ENCODE assay signal across 15 cellular contexts in genomic region chr9:135103001-135103446, GRCh38. TPM values are rescaled to one million over a fixed set of nuclear protein-coding genes. Genes with fewer than 3 reads are reported as not detected.
"Had no signal": no experiment of that assay in that cellular context is flagged by ENCODE, and none has a peak within 500 bp of the region (broad histone marks: within the 10 kb centered on the region; RNA-seq: fewer than 3 reads in every experiment).

No MANE protein-coding gene starts in this region.

- H3K36me3 Mint-ChIP-seq: activated CD4-positive, alpha-beta memory T cell treated with anti-CD3 and anti-CD28 coated beads for 36 hours; activated naive CD8-positive, alpha-beta T cell treated with anti-CD3 and anti-CD28 coated beads, Interleukin-2, amount 10 ng/mL, durations not matched to agents 7 days and 5 days; naive B cell; stimulated activated naive B cell treated with anti-CD40 and anti-IgM and Interleukin-4, amounts not matched to agents 10 μg/mL and 1 μg/mL and 100 μg/mL, for 72 hours had no signal

- H3K9me3 ChIP-seq: ascending aorta, neutrophil, right lobe of liver, upper lobe of left lung had no signal

- ATAC-seq: activated T-cell treated with anti-CD3 and anti-CD28 coated beads, Interleukin-2, amount 50 U/mL, for 72 hours; stimulated activated naive B cell treated with anti-CD40 and anti-IgM and Interleukin-4, amounts not matched to agents 10 μg/mL and 1 μg/mL and 100 μg/mL, for 72 hours had no signal

- H3K4me3 Mint-ChIP-seq: activated CD4-positive, alpha-beta memory T cell treated with anti-CD3 and anti-CD28 coated beads for 36 hours; activated naive CD8-positive, alpha-beta T cell treated with anti-CD3 and anti-CD28 coated beads, Interleukin-2, amount 10 ng/mL, durations not matched to agents 7 days and 5 days; activated T-cell treated with anti-CD3 and anti-CD28 coated beads, Interleukin-2, amount 50 U/mL, for 72 hours; endodermal cell; naive B cell; stimulated activated naive B cell treated with anti-CD40 and anti-IgM and Interleukin-4, amounts not matched to agents 10 μg/mL and 1 μg/mL and 100 μg/mL, for 72 hours; T-helper 2 cell treated with Interferon-gamma antibody and Interleukin-4, amounts not matched to agents 5 μg/mL and 100 μg/mL, for 36 hours had no signal

- H3K9me3 Mint-ChIP-seq: activated CD4-positive, alpha-beta memory T cell treated with anti-CD3 and anti-CD28 coated beads for 36 hours; activated naive CD8-positive, alpha-beta T cell treated with anti-CD3 and anti-CD28 coated beads, Interleukin-2, amount 10 ng/mL, durations not matched to agents 7 days and 5 days; activated T-cell treated with anti-CD3 and anti-CD28 coated beads, Interleukin-2, amount 50 U/mL, for 72 hours; endodermal cell; stimulated activated naive B cell treated with anti-CD40 and anti-IgM and Interleukin-4, amounts not matched to agents 10 μg/mL and 1 μg/mL and 100 μg/mL, for 72 hours; T-helper 2 cell treated with Interferon-gamma antibody and Interleukin-4, amounts not matched to agents 5 μg/mL and 100 μg/mL, for 36 hours had no signal

- H3K27ac Mint-ChIP-seq: activated CD4-positive, alpha-beta memory T cell treated with anti-CD3 and anti-CD28 coated beads for 36 hours; activated naive CD8-positive, alpha-beta T cell treated with anti-CD3 and anti-CD28 coated beads, Interleukin-2, amount 10 ng/mL, durations not matched to agents 7 days and 5 days; activated T-cell treated with anti-CD3 and anti-CD28 coated beads, Interleukin-2, amount 50 U/mL, for 72 hours; endodermal cell; stimulated activated naive B cell treated with anti-CD40 and anti-IgM and Interleukin-4, amounts not matched to agents 10 μg/mL and 1 μg/mL and 100 μg/mL, for 72 hours; T-helper 2 cell treated with Interferon-gamma antibody and Interleukin-4, amounts not matched to agents 5 μg/mL and 100 μg/mL, for 36 hours had no signal

- H3K36me3 ChIP-seq: ascending aorta, neutrophil, right lobe of liver, upper lobe of left lung had no signal

- DNase-seq: activated CD4-positive, alpha-beta memory T cell treated with anti-CD3 and anti-CD28 coated beads for 36 hours; activated naive CD8-positive, alpha-beta T cell treated with anti-CD3 and anti-CD28 coated beads, Interleukin-2, amount 10 ng/mL, durations not matched to agents 7 days and 5 days; activated T-cell treated with anti-CD3 and anti-CD28 coated beads, Interleukin-2, amount 50 U/mL, for 72 hours; dermis blood vessel endothelial cell; endodermal cell; erythroblast; naive B cell; right lobe of liver; stimulated activated CD4-positive, alpha-beta T cell treated with anti-CD3 and anti-CD28 coated beads, Interleukin-2, amount 100 ng/mL, for 24 hours; stimulated activated naive B cell treated with anti-CD40 and anti-IgM and Interleukin-4, amounts not matched to agents 10 μg/mL and 1 μg/mL and 100 μg/mL, for 72 hours; SW 1271 had no signal

- H3K4me1 Mint-ChIP-seq: activated naive CD8-positive, alpha-beta T cell treated with anti-CD3 and anti-CD28 coated beads, Interleukin-2, amount 10 ng/mL, durations not matched to agents 7 days and 5 days; naive B cell; stimulated activated naive B cell treated with anti-CD40 and anti-IgM and Interleukin-4, amounts not matched to agents 10 μg/mL and 1 μg/mL and 100 μg/mL, for 72 hours had no signal

- H3K4me1 ChIP-seq: right lobe of liver, upper lobe of left lung had no signal

- H3K4me3 ChIP-seq: ascending aorta, right lobe of liver, upper lobe of left lung had no signal

- H3K27ac ChIP-seq: ascending aorta, neutrophil, right lobe of liver, upper lobe of left lung had no signal

- H3K27me3 ChIP-seq: ascending aorta, right lobe of liver, upper lobe of left lung had no signal

RNA-seq across cellular contexts. Expression of gene OLFM1, which starts 15.6 kb away (rescaled TPM):
- total RNA-seq: activated CD4-positive, alpha-beta memory T cell treated with anti-CD3 and anti-CD28 coated beads for 36 hours; activated naive CD8-positive, alpha-beta T cell treated with anti-CD3 and anti-CD28 coated beads, Interleukin-2, amount 10 ng/mL, durations not matched to agents 7 days and 5 days had no signal
